In the genomic region with DNA sequence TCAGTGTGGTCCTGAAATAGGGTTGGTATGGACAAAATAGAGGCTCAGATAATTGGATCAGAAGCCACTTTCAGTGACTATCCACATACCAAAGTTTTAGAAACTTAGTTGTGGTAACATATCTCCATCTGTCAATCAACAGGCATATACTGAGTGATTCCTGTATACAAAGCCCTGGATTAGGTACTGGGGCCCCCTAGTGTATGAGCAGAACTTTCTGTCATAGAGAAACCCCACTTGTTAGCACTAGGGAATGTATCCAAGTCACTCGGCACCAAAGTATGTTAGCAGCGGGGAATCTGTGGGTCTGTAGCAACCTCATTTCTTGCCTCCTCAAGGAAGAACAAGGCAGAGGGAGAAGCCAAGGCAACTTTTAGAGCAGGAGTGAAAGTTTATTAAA, we compare ENCODE assay signal across 9 cellular contexts. TPM values are rescaled to one million over a fixed set of nuclear protein-coding genes. Genes with fewer than 3 reads are reported as not detected.
DNase-seq lines count a peak whose midpoint lies in the region; ATAC-seq and TF ChIP-seq lines count a peak whose summit lies in the region.
"Had no signal": no experiment of that assay in that cellular context is flagged by ENCODE, and none has a peak within 500 bp of the region (broad histone marks: within the 10 kb centered on the region; RNA-seq: fewer than 3 reads in every experiment).

No MANE protein-coding gene starts in this region.

- H3K9me3 ChIP-seq in subcutaneous abdominal adipose tissue (ENCODE audit: control insufficient read depth in 5 of 5, low read length in 5 of 5): no peaks in the 10 kb centered on the region
- H3K9me3 ChIP-seq: BLaER1 had no signal

- H3K36me3 ChIP-seq in subcutaneous abdominal adipose tissue (ENCODE audit: control insufficient read depth in 5 of 5, insufficient read depth in 5 of 5, low read length in 5 of 5): no peaks in the 10 kb centered on the region
- H3K36me3 ChIP-seq: BLaER1 had no signal

- peak; percentile 49 for TF ChIP-seq CTCF in foreskin keratinocyte (conservative IDR thresholded peaks at IDR 0.05)

- H3K27ac ChIP-seq in foreskin keratinocyte: peak overlapping the region; percentile 57
- H3K27ac ChIP-seq in subcutaneous abdominal adipose tissue (ENCODE audit: low read depth, low read length): peak overlapping the region; percentile 63
- H3K27ac ChIP-seq: BLaER1 had no signal

- H3K4me1 ChIP-seq in foreskin keratinocyte: peaks cover 3% of the 10 kb centered on the region
- peaks cover 4 to 63% (median 54%) of the 10 kb centered on the region in 5 donors for H3K4me1 ChIP-seq in subcutaneous abdominal adipose tissue (ENCODE audit: control insufficient read depth in 5 of 5, insufficient read depth in 5 of 5, low read length in 5 of 5)

- H3K27me3 ChIP-seq in foreskin keratinocyte (no peaks in the 10 kb centered on the region), subcutaneous abdominal adipose tissue (ENCODE audit: control insufficient read depth in 5 of 5, insufficient read depth in 4 of 5, low read length in 5 of 5) (no peaks in the 10 kb centered on the region)

- peak; percentile 41 for ATAC-seq in foreskin keratinocyte
- ATAC-seq in GM21381 (IDR thresholded peaks at IDR 0.05; ENCODE audit: unreplicated experiment): no peak

- DNase-seq in SIG-M5 treated with dmso at 0.1 percent for 504 hours (lab: John Stamatoyannopoulos, UW; ENCODE audit: unreplicated experiment) (peak; percentile 19), SIG-M5 (lab: John Stamatoyannopoulos, UW) (no peak), RKO (ENCODE audit: low spot score) (peak; percentile 44), foreskin keratinocyte (peak in 1 of 2 donors; percentile 12), NCI-H2029 treated with DMSO at 0.1 percent for 48 hours (lab: John Stamatoyannopoulos, UW) (no peak), cerebellar cortex (ENCODE audit: low spot score) (no peak)

- no peak overlapping the region for H3K4me3 ChIP-seq in subcutaneous abdominal adipose tissue (ENCODE audit: low read depth in 1 of 5, low read length in 5 of 5)
- H3K4me3 ChIP-seq: BLaER1 had no signal

- H3K9ac ChIP-seq in subcutaneous abdominal adipose tissue (ENCODE audit: low read length in 5 of 5): no peak overlapping the region
- H3K9ac ChIP-seq: BLaER1 had no signal

RNA-seq across cellular contexts. Expression of gene MAP7D3, which starts 50.7 kb away (rescaled TPM):
- 12.9 and 15.3 TPM in 2 replicates for total RNA-seq in foreskin keratinocyte
- polyA plus RNA-seq in foreskin keratinocyte: 7.7 and 7.9 TPM in 2 replicates

RNA-seq across cellular contexts. Expression of gene FHL1, which starts 53.1 kb away (rescaled TPM):
- total RNA-seq in foreskin keratinocyte: 135 and 234 TPM in 2 replicates
- polyA plus RNA-seq in foreskin keratinocyte: 118 and 168 TPM in 2 replicates

Comparison
In these comparisons a context has a peak if more than half of its experiments do, and no peak if none do; other contexts are left out.
1. DNase-seq: peak in SIG-M5 treated with dmso at 0.1 percent for 504 hours (single experiment) and RKO (single experiment); none in SIG-M5 (single experiment), NCI-H2029 treated with DMSO at 0.1 percent for 48 hours (single experiment) and cerebellar cortex (single experiment).